8 cellular contexts compared by ENCODE assay signal in genomic region chr7:129952653-129953560, GRCh38. TPM values are rescaled to one million over a fixed set of nuclear protein-coding genes. Genes with fewer than 3 reads are reported as not detected.
DNase-seq lines count a peak whose midpoint lies in the region; ATAC-seq, FAIRE-seq and TF ChIP-seq lines count a peak whose summit lies in the region.

UBE2H (minus strand) TSS chr7:129952960; CDS start chr7:129952555, 405 bp downstream.

- H3K4me1 ChIP-seq in HUES64 (ENCODE audit: insufficient read depth, low read length): peaks cover 12% of the 10 kb centered on the region
- peaks cover 37% of the 10 kb centered on the region for H3K4me1 ChIP-seq in OCI-LY1 (ENCODE audit: insufficient read depth, low read length, severe bottlenecking)
- H3K4me1 ChIP-seq in endothelial cell of umbilical vein (ENCODE audit: control insufficient read depth, extremely low read depth, insufficient read depth, low read length): peaks cover 23% of the 10 kb centered on the region

- H3K27ac ChIP-seq in HUES64 (ENCODE audit: low read depth, low read length): peak within 1 kb of the TSS; percentile 96
- H3K27ac ChIP-seq in OCI-LY1 (ENCODE audit: low read depth, low read length, poor library complexity, severe bottlenecking): peak within 1 kb of the TSS; percentile 91
- H3K27ac ChIP-seq in endothelial cell of umbilical vein (ENCODE audit: insufficient read depth, low read depth, low read length): peak within 1 kb of the TSS; percentile 97

- H3K27me3 ChIP-seq in HUES64 (ENCODE audit: insufficient read depth, low read length) (no peaks in the 10 kb centered on the region), OCI-LY1 (ENCODE audit: insufficient read depth, low read length) (no peaks in the 10 kb centered on the region), endothelial cell of umbilical vein (ENCODE audit: control insufficient read depth in 2 of 2, insufficient read depth in 2 of 2, low read length in 2 of 2) (no peaks in the 10 kb centered on the region)

- ATAC-seq in GM21381 (IDR thresholded peaks at IDR 0.05; ENCODE audit: unreplicated experiment): peak; percentile 60

- H2AFZ ChIP-seq in OCI-LY1 (ENCODE audit: low read length): peak within 1 kb of the TSS; percentile 38; the same call in 1 of the 2 replicates
- H2AFZ ChIP-seq in endothelial cell of umbilical vein (ENCODE audit: low read depth, low read length): no peak within 1 kb of the TSS

- dilution Hi-C loops in endothelial cell of umbilical vein (cut with MboI; ENCODE audit: extremely low pct_ligation_motif_present, low sequenced_read_pairs): no loop called here

- CTCF ChIA-PET in endothelial cell of umbilical vein (lab: Charles Lee): interaction anchor here (6.4 kb wide), 1 partner anchor 58 kb away, joined by 59 read pairs; no protein-coding TSS in a partner anchor

- H4K20me1 ChIP-seq in OCI-LY1 (ENCODE audit: insufficient read depth, low read length) (no peaks in the 10 kb centered on the region), endothelial cell of umbilical vein (replicated peaks; ENCODE audit: control insufficient read depth, extremely low read depth, insufficient read depth, low read length) (no peaks in the 10 kb centered on the region)

- intact Hi-C loops in endothelial cell of umbilical vein (cut with micrococcal nuclease): loop anchor here (1.0 to 5.0 kb wide), 3 partner anchors 17 to 126 kb away; no protein-coding TSS in a partner anchor

- TF ChIP-seq POLR2A in endothelial cell of umbilical vein (IDR thresholded peaks at IDR 0.05; ENCODE audit: low read depth, low read length): peak; percentile 90

- WGBS in HUES64: 5% methylated on average over 55 of the region's 58 CpGs

- no peak for TF ChIP-seq CTCF in OCI-LY1 (IDR thresholded peaks at IDR 0.05; ENCODE audit: low read length)
- no peak for TF ChIP-seq CTCF in endothelial cell of umbilical vein (IDR thresholded peaks at IDR 0.05; ENCODE audit: extremely low read depth in 1 of 2, insufficient read depth in 1 of 2, low read depth in 1 of 2, low read length in 2 of 2)

- no peaks in the 10 kb centered on the region for H3K9me1 ChIP-seq in endothelial cell of umbilical vein (replicated peaks; ENCODE audit: control insufficient read depth, extremely low read depth, insufficient read depth, low read length)

- H3K9me3 ChIP-seq in HUES64 (ENCODE audit: insufficient read depth, low read depth, low read length) (no peaks in the 10 kb centered on the region), OCI-LY1 (ENCODE audit: low read length) (no peaks in the 10 kb centered on the region), endothelial cell of umbilical vein (replicated peaks; ENCODE audit: control insufficient read depth, insufficient read depth, low read length) (no peaks in the 10 kb centered on the region)

- H3K9ac ChIP-seq in HUES64 (ENCODE audit: low read depth, low read length) (peak within 1 kb of the TSS; percentile 92), OCI-LY1 (ENCODE audit: low read length) (peak within 1 kb of the TSS; percentile 85), endothelial cell of umbilical vein (replicated peaks; ENCODE audit: extremely low read depth, insufficient read depth, low read length) (peak within 1 kb of the TSS; percentile 98)

- POLR2A ChIA-PET in endothelial cell of umbilical vein (lab: Charles Lee): interaction anchor here (1.6 to 1.8 kb wide), 2 partner anchors 17 to 56 kb away, joined by 9 read pairs; no protein-coding TSS in a partner anchor

- peaks cover 43% of the 10 kb centered on the region for H3K79me2 ChIP-seq in OCI-LY1 (ENCODE audit: insufficient read depth, low read length)
- H3K79me2 ChIP-seq in endothelial cell of umbilical vein (ENCODE audit: control insufficient read depth, insufficient read depth, low read length): peaks cover 45% of the 10 kb centered on the region

- no TSS peak for BruUV-seq in endothelial cell of umbilical vein (replicated peaks; lab: Mats Ljungman, UMichigan)

- H3K9me2 ChIP-seq in OCI-LY1 (ENCODE audit: low read depth, low read length): no peaks in the 10 kb centered on the region

- peak within 1 kb of the TSS; percentile 85 for H3K4me2 ChIP-seq in OCI-LY1 (ENCODE audit: low read length)
- H3K4me2 ChIP-seq in endothelial cell of umbilical vein (ENCODE audit: insufficient read depth, low read length): peak within 1 kb of the TSS; percentile 94

- H3F3A ChIP-seq in OCI-LY1 (ENCODE audit: insufficient read depth, low read length): no peaks in the 10 kb centered on the region

- DNase-seq in COLO829 (ENCODE audit: low spot score) (peak; percentile 99), endothelial cell of umbilical vein (ENCODE audit: low read depth, low spot score) (peak; percentile 92), middle frontal gyrus (ENCODE audit: extremely low spot score, low spot score) (peak; percentile 84)
- DNase-seq in activated CD8-positive, alpha-beta memory T cell treated with anti-CD3 and anti-CD28 coated beads, Interleukin-2, amount 50 U/mL, for 48 hours: peak; percentile 99
- DNase-seq in stimulated activated CD8-positive, alpha-beta memory T cell treated with anti-CD3 and anti-CD28 coated beads, Interleukin-2, amount 100 ng/mL, for 1 hour (ENCODE audit: low read depth in 2 of 2): peak; percentile 83 to 86

- H3K4me3 ChIP-seq in HUES64 (ENCODE audit: low read length): peak within 1 kb of the TSS; percentile 92
- peak within 1 kb of the TSS; percentile 76 for H3K4me3 ChIP-seq in OCI-LY1 (ENCODE audit: low read depth, low read length, poor library complexity, severe bottlenecking)
- H3K4me3 ChIP-seq in endothelial cell of umbilical vein (replicated peaks in 1 of 3; ENCODE audit: insufficient read depth in 1 of 3, low read depth in 1 of 3, low read length in 3 of 3): peak within 1 kb of the TSS; percentile 73 to 99 (median 91)

- peak; percentile 59 for FAIRE-seq in endothelial cell of umbilical vein (lab: Jason Lieb, UNC)

- H3K36me3 ChIP-seq in HUES64 (ENCODE audit: insufficient read depth, low read length) (no peaks in the 10 kb centered on the region), OCI-LY1 (ENCODE audit: insufficient read depth, low read length) (peaks cover 12% of the 10 kb centered on the region; the same call in 1 of the 2 replicates), endothelial cell of umbilical vein (ENCODE audit: control insufficient read depth in 2 of 2, extremely low read depth in 1 of 2, insufficient read depth in 2 of 2, low read length in 2 of 2) (no peaks in the 10 kb centered on the region)

TF ChIP-seq in endothelial cell of umbilical vein, 7 proteins besides CTCF, POLR2A, EP300 and RAD21:
- peak; percentile 88 for TF ChIP-seq POLR2AphosphoS5 (IDR thresholded peaks at IDR 0.05; ENCODE audit: insufficient read depth, low read depth, low read length)
- TF ChIP-seq JUN (IDR thresholded peaks at IDR 0.05; ENCODE audit: borderline replicate concordance, insufficient read depth, insufficient read length, low read depth): peak; percentile 78
- TF ChIP-seq MAX (IDR thresholded peaks at IDR 0.05; ENCODE audit: insufficient read depth, insufficient read length): no peak

RNA-seq across cellular contexts. Expression of gene UBE2H, which starts in this region (rescaled TPM):
- 37.1 TPM for polyA plus RNA-seq in HUES64 (2013, experiment 1 of 2)
- polyA plus RNA-seq in HUES64 (2013, experiment 2 of 2): 42.6 TPM
- 82.2 and 90.1 TPM in 2 replicates for total RNA-seq in endothelial cell of umbilical vein
- polyA plus RNA-seq in endothelial cell of umbilical vein: 46.4 and 51.7 TPM in 2 replicates
- 57.4 and 57.8 TPM in 2 replicates for polyA plus RNA-seq in endothelial cell of umbilical vein (2011; cell fraction: cytosol; rRNA removed)
- polyA plus RNA-seq in endothelial cell of umbilical vein (2011; cell fraction: nucleus; rRNA removed): 92.5 and 97.4 TPM in 2 replicates
- 78.0 and 84.8 TPM in 2 replicates for polyA plus RNA-seq in endothelial cell of umbilical vein (2012)
- polyA minus RNA-seq in endothelial cell of umbilical vein: 92.7 and 127 TPM in 2 replicates
- polyA minus RNA-seq in endothelial cell of umbilical vein (2011; cell fraction: cytosol; rRNA and poly(A)+ RNA removed): 17.7 TPM
- polyA minus RNA-seq in endothelial cell of umbilical vein (2011; cell fraction: nucleus; rRNA and poly(A)+ RNA removed): 99.2 and 129 TPM in 2 replicates

Comparison
In these comparisons a context has a peak if more than half of its experiments do, and no peak if none do; other contexts are left out.
1. Peak in every context shown above with its lines: DNase-seq, ATAC-seq, H3K4me3 ChIP-seq and H3K27ac ChIP-seq.